ENCODE assay signal across 21 cellular contexts in the genomic region with DNA sequence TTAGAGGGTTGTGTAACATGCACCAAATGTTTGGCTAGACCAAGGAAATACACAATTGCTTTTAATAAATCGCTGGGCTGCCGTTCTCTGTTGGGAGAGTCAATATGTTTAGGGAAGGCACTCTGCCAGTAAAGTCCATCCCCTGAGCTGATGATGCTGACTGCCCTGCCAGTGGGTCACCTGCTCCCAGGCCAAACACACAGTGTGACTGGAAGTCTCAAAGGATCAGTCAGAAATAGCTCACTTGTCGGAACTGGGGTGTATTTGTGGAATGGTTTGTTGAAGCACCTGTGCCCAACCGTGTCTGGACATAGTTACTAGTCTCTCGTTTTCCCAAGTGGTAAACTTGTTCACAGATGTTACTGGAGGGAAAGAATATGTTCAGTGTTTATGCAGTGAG. TPM values are rescaled to one million over a fixed set of nuclear protein-coding genes. Genes with fewer than 3 reads are reported as not detected.
DNase-seq lines count a peak whose midpoint lies in the region; ATAC-seq, FAIRE-seq and TF ChIP-seq lines count a peak whose summit lies in the region.
"Had no signal": no experiment of that assay in that cellular context is flagged by ENCODE, and none has a peak within 500 bp of the region (broad histone marks: within the 10 kb centered on the region; RNA-seq: fewer than 3 reads in every experiment).

No MANE protein-coding gene starts in this region.

- H2BK12ac ChIP-seq in neuronal stem cell (ENCODE audit: low read length) = no peak overlapping the region

- TF ChIP-seq EP300 in K562 (IDR thresholded peaks at IDR 0.05; ENCODE audit: low read length) = no peak

- peak overlapping the region; percentile 69 for H3K18ac ChIP-seq in neuronal stem cell (ENCODE audit: low read length)

- H3K9me3 Mint-ChIP-seq in activated naive CD8-positive, alpha-beta T cell treated with anti-CD3 and anti-CD28 coated beads for 36 hours = no peaks in the 10 kb centered on the region

- BruUV-seq in K562 (replicated peaks; lab: Mats Ljungman, UMichigan) = no TSS peak

- no peak overlapping the region for H3K14ac ChIP-seq in neuronal stem cell (ENCODE audit: low read length)

- H3K79me2 ChIP-seq in GM23248 (ENCODE audit: insufficient read depth) (no peaks in the 10 kb centered on the region), K562 (ENCODE audit: control insufficient read depth, insufficient read depth, low read length) (no peaks in the 10 kb centered on the region)

- H2AFZ ChIP-seq in GM23248 = 0 out of 2 replicates have a peak overlapping the region, but pooled peaks have one; percentile 47
- peak overlapping the region; percentile 85 for H2AFZ ChIP-seq in K562 (ENCODE audit: low read depth, low read length)
- peak overlapping the region; percentile 74 for H2AFZ ChIP-seq in neuronal stem cell (ENCODE audit: low read length)

- H3K4me1 ChIP-seq in GM23248 (ENCODE audit: insufficient read depth) (no peaks in the 10 kb centered on the region), K562 (replicated peaks in 1 of 2; ENCODE audit: control insufficient read depth in 2 of 2, insufficient read depth in 2 of 2, low read length in 2 of 2) (peaks cover 5 to 34% of the 10 kb centered on the region in 2 experiments; a peak in 4 of 5 replicates), neuronal stem cell (ENCODE audit: control insufficient read depth in 2 of 2, insufficient read depth in 1 of 2, low read depth in 1 of 2, low read length in 2 of 2) (peaks cover 4 to 5% of the 10 kb centered on the region in 2 donors), urinary bladder (ENCODE audit: insufficient read depth) (no peaks in the 10 kb centered on the region)
- H3K4me1 ChIP-seq: A549, Peyer's patch had no signal

- H3K9me2 ChIP-seq in GM23248 (ENCODE audit: insufficient read depth) = no peaks in the 10 kb centered on the region

- no peak for ATAC-seq in K562
- ATAC-seq: A549, SK-N-SH treated with all-trans-retinoic acid at 6 μM for 48 hours had no signal

- H3K9me3 ChIP-seq in GM23248 (ENCODE audit: low read depth) (no peaks in the 10 kb centered on the region), K562 (replicated peaks; ENCODE audit: control insufficient read depth, insufficient read depth, low read depth, low read length) (no peaks in the 10 kb centered on the region), neuronal stem cell (replicated peaks in 1 of 2; ENCODE audit: control insufficient read depth in 2 of 2, insufficient read depth in 1 of 2, low read depth in 1 of 2, low read length in 2 of 2) (no peaks in the 10 kb centered on the region)
- H3K9me3 ChIP-seq: A549, MG63, Peyer's patch had no signal

- no peak for FAIRE-seq in K562 (lab: Jason Lieb, UNC)
- FAIRE-seq: A549, GM19239 had no signal

- no peak overlapping the region for H2AK5ac ChIP-seq in neuronal stem cell (ENCODE audit: low read depth, low read length)

- H3K36me3 ChIP-seq in GM23248 (ENCODE audit: low read depth) = no peaks in the 10 kb centered on the region
- no peaks in the 10 kb centered on the region for H3K36me3 ChIP-seq in K562 (ENCODE audit: control insufficient read depth, insufficient read depth, low read length)
- no peaks in the 10 kb centered on the region for H3K36me3 ChIP-seq in neuronal stem cell (replicated peaks in 1 of 2; ENCODE audit: control insufficient read depth in 2 of 2, insufficient read depth in 2 of 2, low read length in 2 of 2)
- H3K36me3 ChIP-seq in urinary bladder (ENCODE audit: insufficient read depth) = no peaks in the 10 kb centered on the region
- H3K36me3 ChIP-seq: MG63, Peyer's patch had no signal

- no peak for TF ChIP-seq RAD21 in K562 (CRISPR knock-in tag; conservative IDR thresholded peaks at IDR 0.05 in 1 of 2, IDR thresholded peaks at IDR 0.05 in 1 of 2)

- H3K9ac ChIP-seq in GM23248 = no peak overlapping the region
- H3K9ac ChIP-seq in K562 (ENCODE audit: insufficient read depth in 1 of 2, low read depth in 2 of 2, low read length in 2 of 2) = peak overlapping the region in 1 of 2 experiments; percentile 74; a peak in 1 of 4 replicates
- no peak overlapping the region for H3K9ac ChIP-seq in neuronal stem cell (ENCODE audit: low read depth, low read length, poor library complexity)

- no peak overlapping the region for H4K91ac ChIP-seq in neuronal stem cell (ENCODE audit: low read depth, low read length, poor library complexity)

- no peak overlapping the region for H3K4ac ChIP-seq in neuronal stem cell (ENCODE audit: low read length)

- intact Hi-C loops in K562 (cut with micrococcal nuclease) = no loop called here

- WGBS in GM23248 (ENCODE audit: low coverage in 1 of 2, low lambda C conversion rate in 2 of 2, missing lambda C conversion rate in 2 of 2), 2 experiments = 41 to 47% methylated on average over 5 of the region's 5 CpGs
- 68% methylated on average over 5 of the region's 5 CpGs for WGBS in K562 (ENCODE audit: insufficient coverage, low coverage, missing lambda C conversion rate)
- no CpG with 5 or more reads among the region's 5 CpGs for WGBS in neuronal stem cell (ENCODE audit: extremely low coverage in 2 of 2, insufficient read length in 2 of 2, insufficient replicate concordance in 1 of 2), 2 donors
- 73% methylated on average over 5 of the region's 5 CpGs for WGBS in urinary bladder

- no peak overlapping the region for H3K4me3 Mint-ChIP-seq in activated naive CD8-positive, alpha-beta T cell treated with anti-CD3 and anti-CD28 coated beads for 36 hours
- H3K4me3 Mint-ChIP-seq: CD4-positive, CD25-positive, alpha-beta regulatory T cell had no signal

- POLR2A ChIA-PET in K562 (lab: Yijun Ruan, JAX) = interaction anchor here (0.8 to 4.4 kb wide), 4 partner anchors 10 to 41 kb away, joined by 3 to 28 read pairs (median 12); no protein-coding TSS in a partner anchor

- H3K27ac Mint-ChIP-seq in activated naive CD8-positive, alpha-beta T cell treated with anti-CD3 and anti-CD28 coated beads for 36 hours = no peak overlapping the region
- H3K27ac Mint-ChIP-seq: CD4-positive, CD25-positive, alpha-beta regulatory T cell had no signal

- H3F3A ChIP-seq in GM23248 (ENCODE audit: insufficient read depth) = no peaks in the 10 kb centered on the region

- CTCF ChIA-PET in K562 (lab: Yijun Ruan, JAX; ENCODE audit: low intra/inter-chr PET ratio) = no interaction called here

- H3K4me2 ChIP-seq in GM23248 (ENCODE audit: unreplicated experiment) = no peak overlapping the region
- H3K4me2 ChIP-seq in K562 (ENCODE audit: insufficient read depth, low read length) = peak overlapping the region; percentile 29
- no peak overlapping the region for H3K4me2 ChIP-seq in neuronal stem cell (ENCODE audit: insufficient read depth, low read length, poor library complexity, severe bottlenecking)
- H3K4me2 ChIP-seq: A549 had no signal

- TF ChIP-seq POLR2A in K562 (conservative IDR thresholded peaks at IDR 0.05) = no peak

- no peaks in the 10 kb centered on the region for H3K36me3 Mint-ChIP-seq in activated naive CD8-positive, alpha-beta T cell treated with anti-CD3 and anti-CD28 coated beads for 36 hours
- H3K36me3 Mint-ChIP-seq: CD4-positive, CD25-positive, alpha-beta regulatory T cell had no signal

- no peak overlapping the region for H2BK120ac ChIP-seq in neuronal stem cell (ENCODE audit: low read depth, low read length)

- no peak overlapping the region for H3K27ac ChIP-seq in GM23248
- peak overlapping the region; percentile 98; the same call in 2 of the 3 replicates for H3K27ac ChIP-seq in K562 (ENCODE audit: extremely low read depth, low read depth, low read length)
- no peak overlapping the region for H3K27ac ChIP-seq in neuronal stem cell (replicated peaks; ENCODE audit: low read length)
- H3K27ac ChIP-seq in urinary bladder (ENCODE audit: low read depth) = peak overlapping the region; percentile 29
- H3K27ac ChIP-seq: A549, Peyer's patch had no signal

- DNase-seq in GM23248 = no peak
- peak in 1 of 4 experiments; percentile 18 for DNase-seq in K562 (ENCODE audit: extremely low read depth in 1 of 4, low spot score in 3 of 4)
- DNase-seq in neuronal stem cell (ENCODE audit: low spot score) = no peak
- no peak for DNase-seq in NCI-H2227 treated with DMSO at 0.1 percent for 48 hours (lab: John Stamatoyannopoulos, UW)
- no peak for DNase-seq in activated naive CD8-positive, alpha-beta T cell treated with anti-CD3 and anti-CD28 coated beads for 36 hours
- no peak for DNase-seq in activated CD4-positive, alpha-beta T cell treated with anti-CD3 and anti-CD28 coated beads for 48 hours
- DNase-seq: CD4-positive, CD25-positive, alpha-beta regulatory T cell; EL; GF-D8; MG63; NCI-H1048; NCI-H1417 treated with DMSO at 0.1 percent for 48 hours; NCI-H187; NCI-H510A; NCI-H748 treated with DMSO at 0.1 percent for 48 hours; Peyer's patch had no signal

- H4K20me1 ChIP-seq in GM23248 (ENCODE audit: insufficient read depth) = no peaks in the 10 kb centered on the region
- no peaks in the 10 kb centered on the region for H4K20me1 ChIP-seq in K562 (replicated peaks; ENCODE audit: control insufficient read depth, insufficient read depth, low read length)

- no peak for TF ChIP-seq CTCF in K562 (IDR thresholded peaks at IDR 0.05 in 2 of 3, conservative IDR thresholded peaks at IDR 0.05 in 1 of 3; ENCODE audit: insufficient read depth in 2 of 3, low read depth in 1 of 3, low read length in 3 of 3)

- H3K23ac ChIP-seq in neuronal stem cell (ENCODE audit: low read depth, low read length, poor library complexity) = no peak overlapping the region

- H3K27me3 ChIP-seq in GM23248 (replicated peaks; ENCODE audit: insufficient read depth) (no peaks in the 10 kb centered on the region), K562 (ENCODE audit: control insufficient read depth in 2 of 2, insufficient read depth in 2 of 2, low read length in 2 of 2) (no peaks in the 10 kb centered on the region), neuronal stem cell (ENCODE audit: control insufficient read depth in 3 of 3, insufficient read depth in 3 of 3, low read depth in 1 of 3, low read length in 3 of 3) (no peaks in the 10 kb centered on the region)
- H3K27me3 ChIP-seq: MG63, Peyer's patch had no signal

- H2BK15ac ChIP-seq in neuronal stem cell (ENCODE audit: low read length) = no peak overlapping the region

- no peak overlapping the region for H2BK5ac ChIP-seq in neuronal stem cell (ENCODE audit: low read length)

- in situ Hi-C loops in GM23248 (cut with MboI) = no loop called here
- in situ Hi-C loops in K562 (cut with MboI) = no loop called here

- H3K4me3 ChIP-seq in GM23248 (no peak overlapping the region), K562 (no peak overlapping the region), neuronal stem cell (ENCODE audit: low read length in 2 of 2) (no peak overlapping the region), urinary bladder (ENCODE audit: low read depth, low read length) (no peak overlapping the region)
- H3K4me3 ChIP-seq: A549, MG63, Peyer's patch had no signal

- H3K79me1 ChIP-seq in neuronal stem cell (ENCODE audit: low read depth, low read length) = no peaks in the 10 kb centered on the region

- no peak overlapping the region for H4K8ac ChIP-seq in neuronal stem cell (ENCODE audit: low read depth, low read length)

- no peaks in the 10 kb centered on the region for H3K4me1 Mint-ChIP-seq in activated naive CD8-positive, alpha-beta T cell treated with anti-CD3 and anti-CD28 coated beads for 36 hours

- H3K27me3 Mint-ChIP-seq in activated naive CD8-positive, alpha-beta T cell treated with anti-CD3 and anti-CD28 coated beads for 36 hours = no peaks in the 10 kb centered on the region
- H3K27me3 Mint-ChIP-seq: CD4-positive, CD25-positive, alpha-beta regulatory T cell had no signal

- no peaks in the 10 kb centered on the region for H3K9me1 ChIP-seq in K562 (ENCODE audit: control insufficient read depth, insufficient read depth, low read length)

RNA-seq across cellular contexts. Expression of a gene that starts 17.8 kb away (rescaled TPM):
- 0.43 TPM in 1 of 2 replicates, not detected in the other for total RNA-seq in GM23248 (2014; rRNA removed; shearing (Covaris generic))
- polyA plus RNA-seq in GM23248 (2016; fragmentation: Nextera tagmentation; extraction: Ambion mirVana) (0.21 and 0.23 TPM in 2 replicates), K562 (2011; rRNA removed) (0.31 and 0.45 TPM in 2 replicates), K562 (2014; fragmentation: Illumina TruSeq; extraction: Trizol) (0.22 and 0.31 TPM in 2 replicates), K562 (2014; fragmentation: Nextera tagmentation; extraction: Ambion mirVana) (under 1 TPM; 0.35 to 0.39 TPM), K562 (2014; rRNA removed) (0.13 and 0.21 TPM in 2 replicates), urinary bladder (0.13 TPM)
- 0.23 and 0.95 TPM in 2 replicates for total RNA-seq in K562 (2011; cell fraction: chromatin; rRNA removed; ENCODE audit: low replicate concordance)
- total RNA-seq in K562 (2011; cell fraction: nucleolus; rRNA removed) = 0.17 and 0.79 TPM in 2 replicates
- 0.44 and 0.92 TPM in 2 replicates for total RNA-seq in K562 (2011; cell fraction: nucleoplasm; rRNA removed)
- total RNA-seq in K562 (2014; rRNA removed) (0.08 and 0.50 TPM in 2 replicates), K562 (2014; rRNA removed; fragmentation: Illumina TruSeq; extraction: Trizol) (0.45 and 0.47 TPM in 2 replicates), K562 (2015; rRNA removed; fragmentation: Illumina TruSeq; extraction: Trizol) (0.26 and 0.62 TPM in 2 replicates), K562 (2021) (0.16 and 0.25 TPM in 2 replicates), urinary bladder (0.21 TPM)
- polyA plus RNA-seq in K562 (2011; cell fraction: cytosol; rRNA removed) = 0.12 and 0.21 TPM in 2 replicates
- 0.28 and 0.63 TPM in 2 replicates for polyA plus RNA-seq in K562 (2011; cell fraction: nucleus; rRNA removed)
- 0.08 and 0.39 TPM in 2 replicates for polyA plus RNA-seq in K562 (2012)
- 0.42 and 0.60 TPM in 2 replicates for polyA minus RNA-seq in K562 (2011; rRNA and poly(A)+ RNA removed)
- not detected in 2 replicates for polyA minus RNA-seq in K562 (2011; cell fraction: cytosol; rRNA and poly(A)+ RNA removed)
- 0.27 and 0.44 TPM in 2 replicates for polyA minus RNA-seq in K562 (2011; cell fraction: nucleus; rRNA and poly(A)+ RNA removed)
- polyA plus RNA-seq in neuronal stem cell (2013, experiment 1 of 2) = 0.39 TPM
- polyA plus RNA-seq in neuronal stem cell (2013, experiment 2 of 2) = 0.51 TPM
- under 1 TPM in 1 of 2 experiments, not detected in 1; 0.28 TPM for total RNA-seq in activated naive CD8-positive, alpha-beta T cell treated with anti-CD3 and anti-CD28 coated beads for 36 hours
- total RNA-seq: OCI-LY7 had no signal

RNA-seq across cellular contexts. Expression of a gene that starts 33.5 kb away (rescaled TPM):
- 418 and 440 TPM in 2 replicates for total RNA-seq in GM23248 (2014; rRNA removed; shearing (Covaris generic))
- polyA plus RNA-seq in GM23248 (2016; fragmentation: Nextera tagmentation; extraction: Ambion mirVana) = 1,207 and 1,226 TPM in 2 replicates
- total RNA-seq in K562 (2011; cell fraction: chromatin; rRNA removed; ENCODE audit: low replicate concordance) = not detected in 2 replicates
- total RNA-seq in K562 (2011; cell fraction: nucleolus; rRNA removed) = not detected in 2 replicates
- total RNA-seq in K562 (2011; cell fraction: nucleoplasm; rRNA removed) = not detected in 2 replicates
- not detected in 2 replicates for total RNA-seq in K562 (2014; rRNA removed)
- total RNA-seq in K562 (2014; rRNA removed; fragmentation: Illumina TruSeq; extraction: Trizol) = not detected in 2 replicates
- not detected in 2 replicates for total RNA-seq in K562 (2015; rRNA removed; fragmentation: Illumina TruSeq; extraction: Trizol)
- total RNA-seq in K562 (2021) = 0.09 and 0.34 TPM in 2 replicates
- polyA plus RNA-seq in K562 (2011; rRNA removed) = not detected in 2 replicates
- polyA plus RNA-seq in K562 (2011; cell fraction: cytosol; rRNA removed) = 0.03 TPM in 1 of 2 replicates, not detected in the other
- not detected in 2 replicates for polyA plus RNA-seq in K562 (2011; cell fraction: nucleus; rRNA removed)
- polyA plus RNA-seq in K562 (2012) = 0.04 and 0.12 TPM in 2 replicates
- not detected in 2 replicates for polyA plus RNA-seq in K562 (2014; fragmentation: Illumina TruSeq; extraction: Trizol)
- under 1 TPM in 1 of 2 experiments, not detected in 1; 0.06 TPM for polyA plus RNA-seq in K562 (2014; fragmentation: Nextera tagmentation; extraction: Ambion mirVana)
- polyA plus RNA-seq in K562 (2014; rRNA removed) = not detected in 2 replicates
- polyA minus RNA-seq in K562 (2011; rRNA and poly(A)+ RNA removed) = not detected in 2 replicates
- polyA minus RNA-seq in K562 (2011; cell fraction: cytosol; rRNA and poly(A)+ RNA removed) = 2.4 TPM in 1 of 2 replicates, not detected in the other
- polyA minus RNA-seq in K562 (2011; cell fraction: nucleus; rRNA and poly(A)+ RNA removed) = not detected in 2 replicates
- 0.22 TPM for polyA plus RNA-seq in neuronal stem cell (2013, experiment 1 of 2)
- 0.19 TPM for polyA plus RNA-seq in neuronal stem cell (2013, experiment 2 of 2)
- 158 TPM for total RNA-seq in urinary bladder
- polyA plus RNA-seq in urinary bladder = 15.0 TPM
- not detected for total RNA-seq in activated naive CD8-positive, alpha-beta T cell treated with anti-CD3 and anti-CD28 coated beads for 36 hours
- total RNA-seq: OCI-LY7 had no signal

Comparison
In these comparisons a context has a peak if more than half of its experiments do, and no peak if none do; other contexts are left out.
1. H3K27ac ChIP-seq: peak in K562 (single experiment) and urinary bladder (single experiment); none in GM23248 (single experiment) and neuronal stem cell (single experiment).
2. RNA of a gene that starts 33.5 kb away (total RNA-seq): 418 to 440 TPM in GM23248 and 158 TPM in urinary bladder (single experiment); not detected in activated naive CD8-positive, alpha-beta T cell treated with anti-CD3 and anti-CD28 coated beads for 36 hours and 0.09 to 0.34 TPM in K562; every median in the first group is over 100 times any median in the second.
3. Peak in every context shown above with its lines, with median percentiles within 50 percentile points of each other: H2AFZ ChIP-seq.